Comparison of ENCODE assay signal across 18 cellular contexts in the genomic region with DNA sequence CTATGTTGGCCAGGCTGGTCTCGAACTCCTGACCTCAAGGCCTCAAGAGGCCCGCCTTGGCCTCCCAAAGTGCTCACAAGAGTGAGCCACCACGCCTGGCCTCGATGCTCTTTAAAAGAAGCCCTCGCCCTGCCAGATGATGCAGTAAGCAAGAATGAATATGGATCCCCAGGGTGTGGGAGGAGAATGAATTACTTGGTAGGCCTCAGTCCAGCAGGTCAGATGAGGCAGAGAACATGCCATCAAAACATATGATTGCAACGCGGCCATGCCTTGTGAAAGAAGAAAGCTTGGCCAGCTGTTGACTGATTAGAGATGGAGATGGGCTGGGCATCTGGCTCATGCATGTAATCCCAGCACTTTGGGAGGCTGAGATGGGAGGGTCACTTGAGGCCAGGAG.
A peak's percentile ranks its signal among the peaks of the same experiment; 100 is the strongest.
DNase-seq lines count a peak whose midpoint lies in the region; ATAC-seq and TF ChIP-seq lines count a peak whose summit lies in the region.
"Had no signal": no experiment of that assay in that cellular context is flagged by ENCODE, and none has a peak within 500 bp of the region (broad histone marks: within the 10 kb centered on the region; RNA-seq: fewer than 3 reads in every experiment).

No MANE protein-coding gene starts in this region.

- intact Hi-C loops in activated B cell treated with CpG ODN at 0.5 μM for 24 hours (cut with micrococcal nuclease) (no loop called here), mucosa of descending colon (cut with DNase I, micrococcal nuclease) (no loop called here), upper lobe of right lung (cut with DNase I) (no loop called here)

- H3K9me3 Mint-ChIP-seq in activated B cell treated with CpG ODN at 0.5 μM for 24 hours = no peaks in the 10 kb centered on the region

- no peaks in the 10 kb centered on the region for H3K27me3 Mint-ChIP-seq in activated B cell treated with CpG ODN at 0.5 μM for 24 hours
- H3K27me3 Mint-ChIP-seq: activated CD8-positive, alpha-beta T cell treated with anti-CD3 and anti-CD28 coated beads for 36 hours; activated naive CD8-positive, alpha-beta T cell treated with anti-CD3 and anti-CD28 coated beads, Interleukin-2, amount 50 U/mL, for 24 hours had no signal

- CTCF ChIA-PET in activated B cell treated with CpG ODN at 0.5 μM for 24 hours (lab: Charles Lee) = no interaction called here

- H3K4me1 ChIP-seq in mucosa of descending colon (ENCODE audit: low read depth) (no peaks in the 10 kb centered on the region), upper lobe of right lung (peaks cover 8% of the 10 kb centered on the region)

- TF ChIP-seq CTCF in activated B cell treated with CpG ODN at 0.5 μM for 24 hours (IDR thresholded peaks at IDR 0.05) (no peak), fibroblast of mammary gland (conservative IDR thresholded peaks at IDR 0.05; ENCODE audit: control insufficient read depth, insufficient read depth, low read depth, low read length) (no peak), mucosa of descending colon (IDR thresholded peaks at IDR 0.05) (no peak), upper lobe of right lung (IDR thresholded peaks at IDR 0.05) (no peak)

- no peak overlapping the region for H3K27ac ChIP-seq in upper lobe of right lung

- DNase-seq in activated B cell treated with CpG ODN at 0.5 μM for 24 hours = no peak
- DNase-seq in fibroblast of mammary gland (ENCODE audit: low read depth) = peak; percentile 94
- DNase-seq in mucosa of descending colon = peak in 1 of 3 donors; percentile 49
- DNase-seq in upper lobe of right lung = peak; percentile 19
- DNase-seq in DMS114 treated with DMSO at 0.1 percent for 48 hours (lab: John Stamatoyannopoulos, UW; ENCODE audit: unreplicated experiment) = no peak
- DNase-seq: activated CD8-positive, alpha-beta T cell treated with anti-CD3 and anti-CD28 coated beads for 36 hours; activated naive CD8-positive, alpha-beta T cell treated with anti-CD3 and anti-CD28 coated beads, Interleukin-2, amount 50 U/mL, for 24 hours; C1 segment of cervical spinal cord; endodermal cell; mesendoderm; NCI-H1105; NCI-H748 treated with DMSO at 0.1 percent for 48 hours; stimulated activated CD4-positive, alpha-beta T cell treated with anti-CD3 and anti-CD28 coated beads, Interleukin-2, amount 100 ng/mL, for 48 hours; transverse colon had no signal

- peaks cover 72% of the 10 kb centered on the region for H3K4me1 Mint-ChIP-seq in activated B cell treated with CpG ODN at 0.5 μM for 24 hours
- H3K4me1 Mint-ChIP-seq: endodermal cell, neural crest cell had no signal

- peaks cover 8% of the 10 kb centered on the region for H3K36me3 Mint-ChIP-seq in activated B cell treated with CpG ODN at 0.5 μM for 24 hours (ENCODE audit: low read depth)

- no peaks in the 10 kb centered on the region for H3K9me3 ChIP-seq in mucosa of descending colon
- no peaks in the 10 kb centered on the region for H3K9me3 ChIP-seq in upper lobe of right lung
- H3K9me3 ChIP-seq: transverse colon had no signal

- peak overlapping the region; percentile 14 for H3K27ac Mint-ChIP-seq in activated B cell treated with CpG ODN at 0.5 μM for 24 hours
- H3K27ac Mint-ChIP-seq: activated CD8-positive, alpha-beta T cell treated with anti-CD3 and anti-CD28 coated beads for 36 hours; activated naive CD8-positive, alpha-beta T cell treated with anti-CD3 and anti-CD28 coated beads, Interleukin-2, amount 50 U/mL, for 24 hours; activated T-helper 1 cell treated with anti-CD3 and anti-CD28 coated beads, Interleukin-12 subunit alpha, Interleukin-12 subunit beta, Interleukin-2, Interleukin-4 antibody, amounts not matched to agents 30 ng/mL and 10 ng/mL and 1 ng/mL, durations not matched to agents 14 hours and 24 hours and 36 hours; endodermal cell had no signal

- no peaks in the 10 kb centered on the region for H3K36me3 ChIP-seq in mucosa of descending colon (ENCODE audit: low read depth)
- no peaks in the 10 kb centered on the region for H3K36me3 ChIP-seq in upper lobe of right lung
- H3K36me3 ChIP-seq: transverse colon had no signal

- H3K4me3 Mint-ChIP-seq in activated B cell treated with CpG ODN at 0.5 μM for 24 hours = no peak overlapping the region
- H3K4me3 Mint-ChIP-seq: activated CD8-positive, alpha-beta T cell treated with anti-CD3 and anti-CD28 coated beads for 36 hours; activated naive CD8-positive, alpha-beta T cell treated with anti-CD3 and anti-CD28 coated beads, Interleukin-2, amount 50 U/mL, for 24 hours; activated T-helper 1 cell treated with anti-CD3 and anti-CD28 coated beads, Interleukin-12 subunit alpha, Interleukin-12 subunit beta, Interleukin-2, Interleukin-4 antibody, amounts not matched to agents 30 ng/mL and 10 ng/mL and 1 ng/mL, durations not matched to agents 14 hours and 24 hours and 36 hours; endodermal cell; neural crest cell had no signal

- H3K27me3 ChIP-seq in upper lobe of right lung = no peaks in the 10 kb centered on the region
- H3K27me3 ChIP-seq: transverse colon had no signal

- POLR2A ChIA-PET in activated B cell treated with CpG ODN at 0.5 μM for 24 hours (lab: Charles Lee) = interaction anchor here (0.7 kb wide), 1 partner anchor 85 kb away, joined by 3 read pairs; no protein-coding TSS in a partner anchor

- H3K4me3 ChIP-seq in fibroblast of mammary gland (ENCODE audit: control insufficient read depth, low read depth, low read length) (no peak overlapping the region), mucosa of descending colon (no peak overlapping the region), upper lobe of right lung (no peak overlapping the region)
- H3K4me3 ChIP-seq: transverse colon had no signal

- no peak for ATAC-seq in activated B cell treated with CpG ODN at 0.5 μM for 24 hours (ENCODE audit: low read depth)
- ATAC-seq in mucosa of descending colon = peak; percentile 12
- ATAC-seq in upper lobe of right lung = peak; percentile 49
- ATAC-seq in HG03354 (IDR thresholded peaks at IDR 0.05; ENCODE audit: poor library complexity, severe bottlenecking, unreplicated experiment) = no peak
- no peak for ATAC-seq in GM19455 (IDR thresholded peaks at IDR 0.05; ENCODE audit: unreplicated experiment)
- ATAC-seq: activated CD8-positive, alpha-beta T cell treated with anti-CD3 and anti-CD28 coated beads for 36 hours; activated naive CD8-positive, alpha-beta T cell treated with anti-CD3 and anti-CD28 coated beads, Interleukin-2, amount 50 U/mL, for 24 hours had no signal

Comparison
In these comparisons a context has a peak if more than half of its experiments do, and no peak if none do; other contexts are left out.
1. ATAC-seq: peak in mucosa of descending colon (single experiment) and upper lobe of right lung (single experiment); none in activated B cell treated with CpG ODN at 0.5 μM for 24 hours (single experiment), HG03354 (single experiment) and GM19455 (single experiment).
2. DNase-seq: peak in fibroblast of mammary gland (single experiment) and upper lobe of right lung (single experiment); none in activated B cell treated with CpG ODN at 0.5 μM for 24 hours (single experiment) and DMS114 treated with DMSO at 0.1 percent for 48 hours (single experiment).